8 cellular contexts compared by ENCODE assay signal in genomic region chr7:135558337-135558767, GRCh38. TPM values are rescaled to one million over a fixed set of nuclear protein-coding genes. Genes with fewer than 3 reads are reported as not detected.
DNase-seq lines count a peak whose midpoint lies in the region; ATAC-seq and TF ChIP-seq lines count a peak whose summit lies in the region.

No MANE protein-coding gene starts in this region.

- peak; percentile 77 for ATAC-seq in GM18909 (IDR thresholded peaks at IDR 0.05; ENCODE audit: poor library complexity, unreplicated experiment)
- peak; percentile 81 for ATAC-seq in HG03175 (IDR thresholded peaks at IDR 0.05; ENCODE audit: unreplicated experiment)
- ATAC-seq in left lobe of liver = peak; percentile 62

- no peaks in the 10 kb centered on the region for H3K4me1 Mint-ChIP-seq in chondrocyte (ENCODE audit: low read depth)

- DNase-seq in AML-193 (lab: John Stamatoyannopoulos, UW) (peak; percentile 78 to 80), NCI-H2227 (lab: John Stamatoyannopoulos, UW; ENCODE audit: unreplicated experiment) (peak; percentile 79), chondrocyte (ENCODE audit: low spot score) (no peak), left lobe of liver (ENCODE audit: low spot score) (peak; percentile 48)
- DNase-seq in activated CD4-positive, CD25-positive, alpha-beta regulatory T cell treated with anti-CD3 and anti-CD28 coated beads, Interleukin-2, amount 50 U/mL, for 72 hours = peak; percentile 55
- peak; percentile 75 for DNase-seq in stimulated activated CD4-positive, alpha-beta T cell treated with anti-CD3 and anti-CD28 coated beads, Interleukin-4, amount 100 ng/mL, for 24 hours

- no peaks in the 10 kb centered on the region for H3K36me3 Mint-ChIP-seq in chondrocyte (ENCODE audit: low read depth)

- peak; percentile 84 for TF ChIP-seq CTCF in chondrocyte (IDR thresholded peaks at IDR 0.05)

- no peaks in the 10 kb centered on the region for H3K9me3 Mint-ChIP-seq in chondrocyte (ENCODE audit: low read depth)

- H3K4me3 Mint-ChIP-seq in chondrocyte (ENCODE audit: unreplicated experiment) = no peak overlapping the region

- H3K27me3 Mint-ChIP-seq in chondrocyte (ENCODE audit: low read depth) = no peaks in the 10 kb centered on the region

- no peak overlapping the region for H3K27ac Mint-ChIP-seq in chondrocyte (ENCODE audit: unreplicated experiment)

RNA-seq across cellular contexts. Expression of gene NUP205, which starts 0.6 kb away (rescaled TPM):
- total RNA-seq in chondrocyte (27.0 to 42.1 TPM (median 27.5 TPM) in 3 replicates), left lobe of liver (12.2 TPM)

RNA-seq across cellular contexts. Expression of gene CNOT4, which starts 48.5 kb away (rescaled TPM):
- total RNA-seq in chondrocyte (16.6 to 25.4 TPM (median 17.8 TPM) in 3 replicates), left lobe of liver (10.0 TPM)
